18 cellular contexts compared by ENCODE assay signal in genomic region chr2:237943395-237944094, GRCh38. TPM values are rescaled to one million over a fixed set of nuclear protein-coding genes. Genes with fewer than 3 reads are reported as not detected.
A peak's percentile ranks its signal among the peaks of the same experiment; 100 is the strongest.
DNase-seq lines count a peak whose midpoint lies in the region; ATAC-seq, FAIRE-seq and TF ChIP-seq lines count a peak whose summit lies in the region.
"Had no signal": no experiment of that assay in that cellular context is flagged by ENCODE, and none has a peak within 500 bp of the region (broad histone marks: within the 10 kb centered on the region; RNA-seq: fewer than 3 reads in every experiment).

No MANE protein-coding gene starts in this region.

- ATAC-seq in central memory CD8-positive, alpha-beta T cell (replicated peaks; ENCODE audit: extremely low read depth, poor library complexity, severe bottlenecking): no peak
- ATAC-seq in natural killer cell treated with Interleukin-12 subunit alpha and Interleukin-12 subunit beta and Interleukin-15 and Interleukin-18, amount 100 ng/mL, for 72 hours: peak in 1 of 2 donors; percentile 56
- ATAC-seq: activated CD4-positive, alpha-beta T cell treated with anti-CD3 and anti-CD28 coated beads for 36 hours; esophagus mucosa; K562 had no signal

- peak overlapping the region; percentile 57 for H3K4me3 Mint-ChIP-seq in central memory CD8-positive, alpha-beta T cell
- peak overlapping the region; percentile 52 for H3K4me3 Mint-ChIP-seq in natural killer cell treated with Interleukin-12 subunit alpha and Interleukin-12 subunit beta and Interleukin-15 and Interleukin-18, amount 100 ng/mL, for 72 hours
- H3K4me3 Mint-ChIP-seq: activated CD4-positive, alpha-beta T cell treated with anti-CD3 and anti-CD28 coated beads for 36 hours; activated T-cell treated with anti-CD3 and anti-CD28 coated beads, Interleukin-2, amount 50 U/mL, for 24 hours had no signal

- H3K4me1 Mint-ChIP-seq in central memory CD8-positive, alpha-beta T cell: peaks cover 64% of the 10 kb centered on the region
- H3K4me1 Mint-ChIP-seq in natural killer cell treated with Interleukin-12 subunit alpha and Interleukin-12 subunit beta and Interleukin-15 and Interleukin-18, amount 100 ng/mL, for 72 hours (ENCODE audit: low read depth in 2 of 2): peaks cover 66 to 82% of the 10 kb centered on the region in 2 donors

- H3K36me3 Mint-ChIP-seq in central memory CD8-positive, alpha-beta T cell (ENCODE audit: insufficient read depth): peaks cover 4% of the 10 kb centered on the region
- peaks cover 12% of the 10 kb centered on the region for H3K36me3 Mint-ChIP-seq in natural killer cell treated with Interleukin-12 subunit alpha and Interleukin-12 subunit beta and Interleukin-15 and Interleukin-18, amount 100 ng/mL, for 72 hours

- TF ChIP-seq POLR2A in GM12891 (IDR thresholded peaks at IDR 0.05; ENCODE audit: low read depth, low read length): no peak

- H3K9me3 Mint-ChIP-seq in central memory CD8-positive, alpha-beta T cell: peaks cover 13% of the 10 kb centered on the region
- H3K9me3 Mint-ChIP-seq in natural killer cell treated with Interleukin-12 subunit alpha and Interleukin-12 subunit beta and Interleukin-15 and Interleukin-18, amount 100 ng/mL, for 72 hours: peaks cover 10% of the 10 kb centered on the region

- DNase-seq in DMS 273 (lab: John Stamatoyannopoulos, UW; ENCODE audit: unreplicated experiment) (peak; percentile 33), DMS 273 treated with DMSO at 0.1 percent for 48 hours (lab: John Stamatoyannopoulos, UW) (no peak), DMS53 treated with DMSO at 0.1 percent for 48 hours (lab: John Stamatoyannopoulos, UW; ENCODE audit: unreplicated experiment) (peak; percentile 18), GM12891 (ENCODE audit: insufficient read length, low spot score) (no peak)
- DNase-seq in central memory CD8-positive, alpha-beta T cell (ENCODE audit: low spot score in 2 of 2): no peak
- no peak for DNase-seq in natural killer cell treated with Interleukin-12 subunit alpha and Interleukin-12 subunit beta and Interleukin-15 and Interleukin-18, amount 100 ng/mL, for 72 hours (ENCODE audit: low spot score)
- DNase-seq in NK-92 treated with Interleukin-12 subunit alpha and Interleukin-12 subunit beta, amount 100 ng/mL, for 24 hours (lab: John Stamatoyannopoulos, UW): no peak
- DNase-seq in stimulated activated CD4-positive, alpha-beta T cell treated with anti-CD3 and anti-CD28 coated beads, Interleukin-4, amount 100 ng/mL, for 1 hour: no peak
- DNase-seq: activated CD4-positive, alpha-beta T cell treated with anti-CD3 and anti-CD28 coated beads for 36 hours; activated T-cell treated with anti-CD3 and anti-CD28 coated beads, Interleukin-2, amount 50 U/mL, for 24 hours; DMS79 treated with DMSO at 0.1 percent for 48 hours; NCI-H2081 treated with DMSO at 0.1 percent for 48 hours; NCI-H526 treated with DMSO at 0.1 percent for 48 hours; PC-9; stimulated activated CD4-positive, alpha-beta T cell treated with anti-CD3 and anti-CD28 coated beads, Interleukin-4, amount 100 ng/mL, for 24 hours had no signal

- no peaks in the 10 kb centered on the region for H3K27me3 Mint-ChIP-seq in central memory CD8-positive, alpha-beta T cell
- H3K27me3 Mint-ChIP-seq in natural killer cell treated with Interleukin-12 subunit alpha and Interleukin-12 subunit beta and Interleukin-15 and Interleukin-18, amount 100 ng/mL, for 72 hours: no peaks in the 10 kb centered on the region
- H3K27me3 Mint-ChIP-seq: activated CD4-positive, alpha-beta T cell treated with anti-CD3 and anti-CD28 coated beads for 36 hours; activated T-cell treated with anti-CD3 and anti-CD28 coated beads, Interleukin-2, amount 50 U/mL, for 24 hours had no signal

- FAIRE-seq in GM12891 (lab: Jason Lieb, UNC): no peak
- FAIRE-seq: K562, TTC549 had no signal

- H3K27ac Mint-ChIP-seq in central memory CD8-positive, alpha-beta T cell (ENCODE audit: low read depth): peak overlapping the region; percentile 89
- H3K27ac Mint-ChIP-seq in natural killer cell treated with Interleukin-12 subunit alpha and Interleukin-12 subunit beta and Interleukin-15 and Interleukin-18, amount 100 ng/mL, for 72 hours: peak overlapping the region; percentile 73 to 81
- H3K27ac Mint-ChIP-seq: activated CD4-positive, alpha-beta T cell treated with anti-CD3 and anti-CD28 coated beads for 36 hours had no signal

TF ChIP-seq in GM12891, 5 proteins besides CTCF, POLR2A, EP300 and RAD21:
- TF ChIP-seq PAX5 (IDR thresholded peaks at IDR 0.05; ENCODE audit: insufficient read depth, low read length, severe bottlenecking) (no peak), POLR2AphosphoS5 (IDR thresholded peaks at IDR 0.05; ENCODE audit: low read depth, low read length) (no peak), TAF1 (IDR thresholded peaks at IDR 0.05; ENCODE audit: low read depth, low read length) (no peak), POU2F2 (IDR thresholded peaks at IDR 0.05; ENCODE audit: low read depth, low read length) (no peak), SPI1 (IDR thresholded peaks at IDR 0.05; ENCODE audit: low read depth, low read length) (no peak)

RNA-seq across cellular contexts. Expression of gene UBE2F, which starts 23.3 kb away (rescaled TPM):
- 10 to 100 TPM; 51.3 to 78.0 TPM for total RNA-seq in natural killer cell treated with Interleukin-12 subunit alpha and Interleukin-12 subunit beta and Interleukin-15 and Interleukin-18, amount 100 ng/mL, for 72 hours
- 18.1 TPM for polyA plus RNA-seq in GM12891 (2012; ENCODE audit: low read depth, missing spikeins)

Comparison
In these comparisons a context has a peak if more than half of its experiments do, and no peak if none do; other contexts are left out.
1. DNase-seq: peak in DMS 273 (single experiment) and DMS53 treated with DMSO at 0.1 percent for 48 hours (single experiment); none in DMS 273 treated with DMSO at 0.1 percent for 48 hours (single experiment), central memory CD8-positive, alpha-beta T cell (0 of 2), natural killer cell treated with Interleukin-12 subunit alpha and Interleukin-12 subunit beta and Interleukin-15 and Interleukin-18, amount 100 ng/mL, for 72 hours (single experiment), NK-92 treated with Interleukin-12 subunit alpha and Interleukin-12 subunit beta, amount 100 ng/mL, for 24 hours (single experiment), stimulated activated CD4-positive, alpha-beta T cell treated with anti-CD3 and anti-CD28 coated beads, Interleukin-4, amount 100 ng/mL, for 1 hour (single experiment) and GM12891 (single experiment).